In genomic region chr10:46539596-46540411, GRCh38 we compare ENCODE assay signal across 12 cellular contexts. TPM values are rescaled to one million over a fixed set of nuclear protein-coding genes. Genes with fewer than 3 reads are reported as not detected.
DNase-seq lines count a peak whose midpoint lies in the region; ATAC-seq and TF ChIP-seq lines count a peak whose summit lies in the region.
"Had no signal": no experiment of that assay in that cellular context is flagged by ENCODE, and none has a peak within 500 bp of the region (broad histone marks: within the 10 kb centered on the region; RNA-seq: fewer than 3 reads in every experiment).

No MANE protein-coding gene starts in this region.

- H3K36me3 ChIP-seq in kidney epithelial cell (ENCODE audit: control insufficient read depth, insufficient read depth, low read length), result no peaks in the 10 kb centered on the region

- intact Hi-C loops in sciatic nerve (cut with DNase I), result no loop called here

- H3K4me3 ChIP-seq in WI38 (ENCODE audit: low read depth, low read length), result peak overlapping the region; percentile 14
- no peak overlapping the region for H3K4me3 ChIP-seq in kidney epithelial cell (ENCODE audit: low read depth, low read length)
- H3K4me3 ChIP-seq: SK-N-MC had no signal

- peak; percentile 45 for DNase-seq in HCEC 1CT
- peak; percentile 29 for DNase-seq in kidney epithelial cell (ENCODE audit: low read depth)
- DNase-seq in sciatic nerve (ENCODE audit: low spot score), result peak; percentile 53
- DNase-seq in stimulated activated naive CD4-positive, alpha-beta T cell (lab: John Stamatoyannopoulos, UW), result no peak
- no peak for DNase-seq in NCI-H2171 treated with DMSO at 0.1 percent for 48 hours (lab: John Stamatoyannopoulos, UW)
- DNase-seq: activated CD8-positive, alpha-beta memory T cell treated with anti-CD3 and anti-CD28 coated beads for 24 hours; cerebellar nuclear complex; DMS53 had no signal

- H3K27me3 ChIP-seq in kidney epithelial cell (ENCODE audit: control insufficient read depth, insufficient read depth, low read length), result peaks cover 10% of the 10 kb centered on the region

- peak; percentile 27 for ATAC-seq in sciatic nerve
- no peak for ATAC-seq in HG02571 (IDR thresholded peaks at IDR 0.05; ENCODE audit: unreplicated experiment)
- ATAC-seq in HG02610 (IDR thresholded peaks at IDR 0.05; ENCODE audit: unreplicated experiment), result no peak

- TF ChIP-seq CTCF in WI38 (IDR thresholded peaks at IDR 0.05; ENCODE audit: low read depth, low read length), result no peak
- TF ChIP-seq CTCF in kidney epithelial cell (IDR thresholded peaks at IDR 0.05; ENCODE audit: insufficient read depth, low read length, poor library complexity, severe bottlenecking), result no peak

RNA-seq across cellular contexts. Expression of gene GPRIN2, which starts 16.7 kb away (rescaled TPM):
- total RNA-seq in kidney epithelial cell (9.2 and 17.0 TPM in 2 replicates), sciatic nerve (2.0 TPM)

RNA-seq across cellular contexts. Expression of gene SYT15, which starts 39.1 kb away (rescaled TPM):
- total RNA-seq in kidney epithelial cell, result 0.07 and 0.17 TPM in 2 replicates
- 17.1 TPM for total RNA-seq in sciatic nerve

Comparison
In these comparisons a context has a peak if more than half of its experiments do, and no peak if none do; other contexts are left out.
1. DNase-seq: peak in HCEC 1CT (single experiment), kidney epithelial cell (single experiment) and sciatic nerve (single experiment); none in stimulated activated naive CD4-positive, alpha-beta T cell (0 of 6) and NCI-H2171 treated with DMSO at 0.1 percent for 48 hours (single experiment).
2. RNA of gene SYT15, which starts 39.1 kb away (total RNA-seq): 17.1 TPM in sciatic nerve (single experiment); 0.07 to 0.17 TPM in kidney epithelial cell; every median in the first group is over 10 times any median in the second.